ENCODE assay signal across 8 cellular contexts in genomic region chr17:18362509-18363020, GRCh38.
A peak's percentile ranks its signal among the peaks of the same experiment; 100 is the strongest.
DNase-seq lines count a peak whose midpoint lies in the region; ATAC-seq lines count a peak whose summit lies in the region.

No MANE protein-coding gene starts in this region.

- H2AFZ ChIP-seq in ACC112 (ENCODE audit: low read length, unreplicated experiment) = peak overlapping the region; percentile 41

- H3K27ac Mint-ChIP-seq in dendritic cell treated with granulocyte-macrophage colony-stimulating factor and Interleukin-4, amounts not matched to agents 40 ng/mL and 50 ng/mL, for 4 days = peak overlapping the region; percentile 69
- H3K27ac Mint-ChIP-seq in stimulated activated memory B cell treated with anti-CD40 and anti-IgM and Interleukin-4, amounts not matched to agents 10 μg/mL and 1 μg/mL and 100 μg/mL, for 72 hours = peak overlapping the region; percentile 75

- H3K4me1 ChIP-seq in ACC112 (ENCODE audit: control insufficient read depth, insufficient read depth, low read length, unreplicated experiment) = peaks cover 4% of the 10 kb centered on the region

- H3K79me2 ChIP-seq in ACC112 (ENCODE audit: control insufficient read depth, insufficient read depth, low read length, unreplicated experiment) = peaks cover 12% of the 10 kb centered on the region

- H3K27ac ChIP-seq in ACC112 (ENCODE audit: low read depth, low read length) = no peak overlapping the region

- no peaks in the 10 kb centered on the region for H3K9me3 Mint-ChIP-seq in dendritic cell treated with granulocyte-macrophage colony-stimulating factor and Interleukin-4, amounts not matched to agents 40 ng/mL and 50 ng/mL, for 4 days
- no peaks in the 10 kb centered on the region for H3K9me3 Mint-ChIP-seq in stimulated activated memory B cell treated with anti-CD40 and anti-IgM and Interleukin-4, amounts not matched to agents 10 μg/mL and 1 μg/mL and 100 μg/mL, for 72 hours

- peak overlapping the region; percentile 85 for H3K4me3 ChIP-seq in ACC112 (ENCODE audit: low read depth, low read length)

- H3K4me1 Mint-ChIP-seq in dendritic cell treated with granulocyte-macrophage colony-stimulating factor and Interleukin-4, amounts not matched to agents 40 ng/mL and 50 ng/mL, for 4 days (ENCODE audit: low read depth) = peaks cover 12% of the 10 kb centered on the region
- peaks cover 11% of the 10 kb centered on the region for H3K4me1 Mint-ChIP-seq in stimulated activated memory B cell treated with anti-CD40 and anti-IgM and Interleukin-4, amounts not matched to agents 10 μg/mL and 1 μg/mL and 100 μg/mL, for 72 hours

- no peaks in the 10 kb centered on the region for H3K36me3 ChIP-seq in ACC112 (ENCODE audit: insufficient read depth, low read length)

- peaks cover 6% of the 10 kb centered on the region for H3K36me3 Mint-ChIP-seq in dendritic cell treated with granulocyte-macrophage colony-stimulating factor and Interleukin-4, amounts not matched to agents 40 ng/mL and 50 ng/mL, for 4 days (ENCODE audit: low read depth)
- no peaks in the 10 kb centered on the region for H3K36me3 Mint-ChIP-seq in stimulated activated memory B cell treated with anti-CD40 and anti-IgM and Interleukin-4, amounts not matched to agents 10 μg/mL and 1 μg/mL and 100 μg/mL, for 72 hours

- ATAC-seq in GM18907 (IDR thresholded peaks at IDR 0.05; ENCODE audit: unreplicated experiment) = peak; percentile 9
- ATAC-seq in stimulated activated memory B cell treated with anti-CD40 and anti-IgM and Interleukin-4, amounts not matched to agents 10 μg/mL and 1 μg/mL and 100 μg/mL, for 72 hours = peak; percentile 1

- no peaks in the 10 kb centered on the region for H3K27me3 Mint-ChIP-seq in dendritic cell treated with granulocyte-macrophage colony-stimulating factor and Interleukin-4, amounts not matched to agents 40 ng/mL and 50 ng/mL, for 4 days
- H3K27me3 Mint-ChIP-seq in stimulated activated memory B cell treated with anti-CD40 and anti-IgM and Interleukin-4, amounts not matched to agents 10 μg/mL and 1 μg/mL and 100 μg/mL, for 72 hours = no peaks in the 10 kb centered on the region

- H3K27me3 ChIP-seq in ACC112 (ENCODE audit: insufficient read depth, low read length) = no peaks in the 10 kb centered on the region

- intact Hi-C loops in dendritic cell treated with granulocyte-macrophage colony-stimulating factor and Interleukin-4, amounts not matched to agents 40 ng/mL and 50 ng/mL, for 4 days (cut with micrococcal nuclease) = loop anchor here (1.0 kb wide), 1 partner anchor 47 kb away; the partner anchor contains the start of gene SMCR8

- H3K4me3 Mint-ChIP-seq in dendritic cell treated with granulocyte-macrophage colony-stimulating factor and Interleukin-4, amounts not matched to agents 40 ng/mL and 50 ng/mL, for 4 days = peak overlapping the region; percentile 91
- H3K4me3 Mint-ChIP-seq in stimulated activated memory B cell treated with anti-CD40 and anti-IgM and Interleukin-4, amounts not matched to agents 10 μg/mL and 1 μg/mL and 100 μg/mL, for 72 hours = peak overlapping the region; percentile 87

- peak; percentile 70 for DNase-seq in RKO (ENCODE audit: low spot score)
- peak; percentile 75 for DNase-seq in left kidney (ENCODE audit: low read depth, low spot score)
- DNase-seq in NCI-H2029 treated with DMSO at 0.1 percent for 48 hours (lab: John Stamatoyannopoulos, UW) = no peak
- no peak for DNase-seq in NCI-H1436 treated with DMSO at 0.1 percent for 48 hours (lab: John Stamatoyannopoulos, UW)

Comparison
In these comparisons a context has a peak if more than half of its experiments do, and no peak if none do; other contexts are left out.
1. DNase-seq: peak in RKO (single experiment) and left kidney (single experiment); none in NCI-H2029 treated with DMSO at 0.1 percent for 48 hours (single experiment) and NCI-H1436 treated with DMSO at 0.1 percent for 48 hours (single experiment).